ENCODE assay signal across 1 cellular context in genomic region chr14:49659526-49660455, GRCh38.
TF ChIP-seq lines count a peak whose summit lies in the region.

No MANE protein-coding gene starts in this region.

TF ChIP-seq in IMR-90, 13 proteins besides CTCF, POLR2A, EP300 and RAD21:
- TF ChIP-seq MAZ (IDR thresholded peaks at IDR 0.05; ENCODE audit: borderline replicate concordance, low read depth, low read length) (no peak), MAFK (IDR thresholded peaks at IDR 0.05; ENCODE audit: low read depth, low read length) (no peak), CEBPB (IDR thresholded peaks at IDR 0.05; ENCODE audit: low read depth, low read length) (peak; percentile 35; the same call in 1 of the 2 replicates), RCOR1 (IDR thresholded peaks at IDR 0.05; ENCODE audit: insufficient replicate concordance, low read length) (no peak), NFE2L2 (IDR thresholded peaks at IDR 0.05; ENCODE audit: low read depth, low read length) (no peak)
TF ChIP-seq in IMR-90: peak in this region for 1.
